In genomic region chr12:79927772-79928474, GRCh38 we compare ENCODE assay signal across 2 cellular contexts.
TF ChIP-seq lines count a peak whose summit lies in the region.

No MANE protein-coding gene starts in this region.

TF ChIP-seq in SK-N-SH, 30 proteins besides CTCF, POLR2A, EP300 and RAD21 (continued from another document):
- TF ChIP-seq MAX (IDR thresholded peaks at IDR 0.05; ENCODE audit: low read depth): no peak
- no peak for TF ChIP-seq YY1 (IDR thresholded peaks at IDR 0.05; ENCODE audit: low read depth)
- no peak for TF ChIP-seq RCOR1 (IDR thresholded peaks at IDR 0.05; ENCODE audit: low read length)
- no peak for TF ChIP-seq NRF1 (IDR thresholded peaks at IDR 0.05; ENCODE audit: low read depth, low read length)
- TF ChIP-seq ZBTB33 (IDR thresholded peaks at IDR 0.05; ENCODE audit: borderline replicate concordance, low read depth): no peak
- no peak for TF ChIP-seq EZH2phosphoT487 (IDR thresholded peaks at IDR 0.05; ENCODE audit: borderline replicate concordance, low read depth)
- no peak for TF ChIP-seq SMC3 (IDR thresholded peaks at IDR 0.05; ENCODE audit: low read depth, low read length)
- TF ChIP-seq RFX5 (IDR thresholded peaks at IDR 0.05; ENCODE audit: low read length): no peak

TF ChIP-seq in K562, 482 proteins besides CTCF, POLR2A, EP300 and RAD21 (continued from another document):
- TF ChIP-seq TFAP4 (CRISPR knock-in tag; IDR thresholded peaks at IDR 0.05; ENCODE audit: borderline replicate concordance): no peak
- TF ChIP-seq MNT (conservative IDR thresholded peaks at IDR 0.05): 0 out of 4 replicates have a peak, but pooled peaks of 1 of the 2 experiments have one; percentile 12
- peak; percentile 21; the same call in 1 of the 2 replicates for TF ChIP-seq MAFF (IDR thresholded peaks at IDR 0.05; ENCODE audit: low read length)
- no peak for TF ChIP-seq FOXP1 (CRISPR knock-in tag; IDR thresholded peaks at IDR 0.05)
- no peak for TF ChIP-seq SMC3 (conservative IDR thresholded peaks at IDR 0.05; ENCODE audit: insufficient read depth, low read depth, low read length)
- peak; percentile 76 for TF ChIP-seq ZNF592 (IDR thresholded peaks at IDR 0.05)
- peak; percentile 67 for TF ChIP-seq SPI1 (IDR thresholded peaks at IDR 0.05; ENCODE audit: borderline replicate concordance, low read depth, low read length)
- no peak for TF ChIP-seq MYBL2 (IDR thresholded peaks at IDR 0.05; ENCODE audit: low read depth)
- no peak for TF ChIP-seq MYBL2 (CRISPR knock-in tag; IDR thresholded peaks at IDR 0.05; ENCODE audit: borderline replicate concordance)
- peak; percentile 91 for TF ChIP-seq NFE2 (IDR thresholded peaks at IDR 0.05; ENCODE audit: low read depth)
- no peak for TF ChIP-seq HDAC6 (IDR thresholded peaks at IDR 0.05; ENCODE audit: low read depth, low read length)
- TF ChIP-seq RBM15 (IDR thresholded peaks at IDR 0.05; ENCODE audit: insufficient read depth, low read length): no peak
- 0 out of 2 replicates have a peak, but pooled peaks have one; percentile 18 for TF ChIP-seq SOX6 (IDR thresholded peaks at IDR 0.05)
- TF ChIP-seq ZBTB9 (CRISPR knock-in tag; IDR thresholded peaks at IDR 0.05): no peak
- TF ChIP-seq NCOA2 (IDR thresholded peaks at IDR 0.05; ENCODE audit: partially characterized antibody in 2 of 2): no peak
- TF ChIP-seq CEBPG (CRISPR knock-in tag; IDR thresholded peaks at IDR 0.05): 0 out of 2 replicates have a peak, but pooled peaks have one; percentile 10
- TF ChIP-seq CEBPG (tag; conservative IDR thresholded peaks at IDR 0.05 in 1 of 2, IDR thresholded peaks at IDR 0.05 in 1 of 2): no peak
- peak; percentile 53 for TF ChIP-seq PKNOX1 (IDR thresholded peaks at IDR 0.05)
- 0 out of 2 replicates have a peak, but pooled peaks have one; percentile 35 for TF ChIP-seq BACH1 (tag; IDR thresholded peaks at IDR 0.05)
- peak; percentile 27; the same call in 1 of the 2 replicates for TF ChIP-seq ZNF316 (IDR thresholded peaks at IDR 0.05)
- peak; percentile 52 for TF ChIP-seq C11orf30 (IDR thresholded peaks at IDR 0.05; ENCODE audit: low read depth)
- TF ChIP-seq ZBTB2 (IDR thresholded peaks at IDR 0.05): no peak
- no peak for TF ChIP-seq ZNF133 (CRISPR knock-in tag; IDR thresholded peaks at IDR 0.05)
- TF ChIP-seq PBX2 (CRISPR knock-in tag; IDR thresholded peaks at IDR 0.05; ENCODE audit: low read depth): no peak
- peak; percentile 28; the same call in 1 of the 2 replicates for TF ChIP-seq PBX2 (tag; conservative IDR thresholded peaks at IDR 0.05; ENCODE audit: low read depth)
- peak; percentile 37 for TF ChIP-seq CEBPB (tag; IDR thresholded peaks at IDR 0.05)
TF ChIP-seq in K562: peak in this region for 14.
